ENCODE assay signal across 8 cellular contexts in the genomic region with DNA sequence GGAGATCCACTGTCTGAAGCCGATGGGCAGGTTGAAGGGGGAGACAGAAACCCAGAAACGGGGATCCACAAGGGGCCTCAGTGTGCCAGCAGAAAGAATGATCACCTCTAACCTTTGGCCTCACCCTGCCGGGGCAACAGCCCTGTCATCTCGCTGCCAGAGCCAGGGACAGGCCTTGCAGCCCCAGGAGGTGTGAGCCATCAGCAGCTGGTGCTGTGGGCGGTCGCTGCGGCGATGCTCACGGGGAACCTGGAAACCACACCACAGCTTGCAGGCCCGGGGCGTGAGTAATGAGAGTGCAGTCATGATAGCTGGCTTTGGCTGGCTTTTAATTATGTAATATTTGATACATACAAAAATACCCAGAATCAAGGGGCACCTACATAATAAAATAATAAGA. TPM values are rescaled to one million over a fixed set of nuclear protein-coding genes. Genes with fewer than 3 reads are reported as not detected.
DNase-seq lines count a peak whose midpoint lies in the region; ATAC-seq, FAIRE-seq and TF ChIP-seq lines count a peak whose summit lies in the region.

No MANE protein-coding gene starts in this region.

- peaks cover 14% of the 10 kb centered on the region for H3K9me3 Mint-ChIP-seq in activated CD8-positive, alpha-beta memory T cell treated with anti-CD3 and anti-CD28 coated beads, Interleukin-2, amount 10 ng/mL, durations not matched to agents 7 days and 5 days (ENCODE audit: low read depth)
- peaks cover 12% of the 10 kb centered on the region for H3K9me3 Mint-ChIP-seq in stimulated activated memory B cell treated with anti-CD40 and anti-IgM and Interleukin-4, amounts not matched to agents 10 μg/mL and 1 μg/mL and 100 μg/mL, for 72 hours
- H3K9me3 Mint-ChIP-seq in H9: peaks cover 30 to 38% of the 10 kb centered on the region in 2 experiments

- FAIRE-seq in HepG2 (lab: Jason Lieb, UNC) (no peak), islet of Langerhans (lab: Jason Lieb, UNC) (peak; percentile 74)

- H3K79me2 ChIP-seq in HepG2 (ENCODE audit: insufficient read depth, low read length): no peaks in the 10 kb centered on the region
- H3K79me2 ChIP-seq in H9 (ENCODE audit: insufficient read depth, low read length): no peaks in the 10 kb centered on the region

- peaks cover 14% of the 10 kb centered on the region for H3K4me1 Mint-ChIP-seq in activated CD8-positive, alpha-beta memory T cell treated with anti-CD3 and anti-CD28 coated beads, Interleukin-2, amount 10 ng/mL, durations not matched to agents 7 days and 5 days
- H3K4me1 Mint-ChIP-seq in stimulated activated memory B cell treated with anti-CD40 and anti-IgM and Interleukin-4, amounts not matched to agents 10 μg/mL and 1 μg/mL and 100 μg/mL, for 72 hours: peaks cover 5% of the 10 kb centered on the region
- H3K4me1 Mint-ChIP-seq in H9: peaks cover 0 to 3% of the 10 kb centered on the region in 2 experiments; a peak in 1 of 4 replicates

- H4K8ac ChIP-seq in H9 (replicated peaks; ENCODE audit: insufficient read length, low read depth, low read length): no peak overlapping the region

- DNase-seq in HepG2 (ENCODE audit: low spot score): no peak
- peak; percentile 82 for DNase-seq in LHCN-M2 (ENCODE audit: low read depth)
- peak; percentile 87 for DNase-seq in activated CD8-positive, alpha-beta memory T cell treated with anti-CD3 and anti-CD28 coated beads, Interleukin-2, amount 10 ng/mL, durations not matched to agents 7 days and 5 days
- no peak for DNase-seq in H9
- no peak for DNase-seq in gastrocnemius medialis

- H2AFZ ChIP-seq in HepG2 (ENCODE audit: low read length) (no peak overlapping the region), H9 (ENCODE audit: low read length) (no peak overlapping the region)

- H2BK12ac ChIP-seq in H9 (ENCODE audit: insufficient read length, low read depth, low read length): no peak overlapping the region

- no peak overlapping the region for H2BK120ac ChIP-seq in H9 (ENCODE audit: low read depth, low read length, poor library complexity, severe bottlenecking)

- 51% methylated on average over 11 of the region's 11 CpGs for WGBS in liver
- 67% methylated on average over 9 of the region's 11 CpGs for WGBS in HepG2 (ENCODE audit: low lambda C conversion rate)
- no CpG with 5 or more reads among the region's 11 CpGs for WGBS in H9 (ENCODE audit: extremely low coverage, insufficient read length, low lambda C conversion rate)

- H2BK5ac ChIP-seq in H9 (ENCODE audit: insufficient read length, low read length): no peak overlapping the region

- H3K9me3 ChIP-seq in liver (ENCODE audit: control insufficient read depth in 4 of 4, low read length in 3 of 4): no peaks in the 10 kb centered on the region
- H3K9me3 ChIP-seq in HepG2 (ENCODE audit: low read length): peaks cover 10% of the 10 kb centered on the region; the same call in 1 of the 2 replicates
- no peaks in the 10 kb centered on the region for H3K9me3 ChIP-seq in H9 (ENCODE audit: control insufficient read depth, low read depth, low read length)
- no peaks in the 10 kb centered on the region for H3K9me3 ChIP-seq in gastrocnemius medialis

- H3K23me2 ChIP-seq in H9 (ENCODE audit: insufficient read length, low read depth, low read length, poor library complexity, severe bottlenecking): no peaks in the 10 kb centered on the region

- H3T11ph ChIP-seq in H9 (ENCODE audit: low read length): no peak overlapping the region

- TF ChIP-seq RAD21 in liver (IDR thresholded peaks at IDR 0.05): no peak
- no peak for TF ChIP-seq RAD21 in HepG2 (CRISPR knock-in tag; IDR thresholded peaks at IDR 0.05)

- no peak overlapping the region for H3K9ac ChIP-seq in liver (ENCODE audit: low read depth in 1 of 2, low read length in 2 of 2)
- H3K9ac ChIP-seq in HepG2 (ENCODE audit: insufficient read depth, low read depth, low read length): no peak overlapping the region
- no peak overlapping the region for H3K9ac ChIP-seq in H9 (ENCODE audit: extremely low read depth, insufficient read length, low read length)

- intact Hi-C loops in HepG2 (cut with micrococcal nuclease; ENCODE audit: unreplicated experiment): no loop called here
- intact Hi-C loops in gastrocnemius medialis (cut with DNase I; ENCODE audit: low total_unique reads): loop anchor here (10.0 kb wide), 1 partner anchor 244 kb away; the partner anchor contains the start of gene RPS6KA5

- H3K27me3 ChIP-seq in liver (ENCODE audit: control insufficient read depth in 4 of 4, insufficient read depth in 4 of 4, low read length in 3 of 4): no peaks in the 10 kb centered on the region
- H3K27me3 ChIP-seq in HepG2 (ENCODE audit: control insufficient read depth in 1 of 2, insufficient read depth in 2 of 2, low read length in 2 of 2): no peaks in the 10 kb centered on the region; a peak in 1 of 5 replicates
- H3K27me3 ChIP-seq in H9 (ENCODE audit: insufficient read depth, low read length): no peaks in the 10 kb centered on the region
- H3K27me3 ChIP-seq in gastrocnemius medialis: no peaks in the 10 kb centered on the region

- peaks cover 8% of the 10 kb centered on the region for H3K27me3 Mint-ChIP-seq in activated CD8-positive, alpha-beta memory T cell treated with anti-CD3 and anti-CD28 coated beads, Interleukin-2, amount 10 ng/mL, durations not matched to agents 7 days and 5 days
- peaks cover 16% of the 10 kb centered on the region for H3K27me3 Mint-ChIP-seq in stimulated activated memory B cell treated with anti-CD40 and anti-IgM and Interleukin-4, amounts not matched to agents 10 μg/mL and 1 μg/mL and 100 μg/mL, for 72 hours
- peaks cover 41% of the 10 kb centered on the region for H3K27me3 Mint-ChIP-seq in H9 (ENCODE audit: low read depth)

- no peak overlapping the region for H3K14ac ChIP-seq in H9 (ENCODE audit: insufficient read depth, low read length)

- H3K4ac ChIP-seq in H9 (ENCODE audit: low read depth, low read length): no peak overlapping the region

- H3K23ac ChIP-seq in H9 (ENCODE audit: insufficient read length, low read depth, low read length): no peak overlapping the region

- in situ Hi-C loops in HepG2 (cut with HindIII; ENCODE audit: extremely low pct_ligation_motif_present, low pct_unique_long_range_greater_than_20kb): no loop called here
- in situ Hi-C loops in gastrocnemius medialis (cut with MboI; ENCODE audit: low sequenced_read_pairs in 4 of 4): loop anchor here in 1 of 4 donors (25.0 kb wide), 1 partner anchor 834 kb away; no protein-coding TSS in a partner anchor

- CTCF ChIA-PET in HepG2 (lab: Yijun Ruan, JAX; ENCODE audit: low intra/inter-chr PET ratio, low total read pairs): no interaction called here
- CTCF ChIA-PET in activated CD8-positive, alpha-beta memory T cell treated with anti-CD3 and anti-CD28 coated beads, Interleukin-2, amount 10 ng/mL, durations not matched to agents 7 days and 5 days (lab: Charles Lee): interaction anchor here (1.5 kb wide), 1 partner anchor 63 kb away, joined by 3 read pairs; no protein-coding TSS in a partner anchor

- H3K27ac ChIP-seq in liver (ENCODE audit: low read depth in 1 of 2, low read length in 2 of 2) (no peak overlapping the region), HepG2 (ENCODE audit: extremely low read length, insufficient read depth, low read length) (no peak overlapping the region), H9 (ENCODE audit: insufficient read length, low read depth, low read length) (no peak overlapping the region), gastrocnemius medialis (no peak overlapping the region)

- H2AK5ac ChIP-seq in H9 (ENCODE audit: insufficient read length, low read length): no peak overlapping the region

- H4K20me1 ChIP-seq in HepG2 (ENCODE audit: insufficient read depth, low read length) (no peaks in the 10 kb centered on the region), H9 (ENCODE audit: control insufficient read depth, insufficient read depth, insufficient read length) (no peaks in the 10 kb centered on the region)

- peaks cover 12% of the 10 kb centered on the region for H3K36me3 Mint-ChIP-seq in activated CD8-positive, alpha-beta memory T cell treated with anti-CD3 and anti-CD28 coated beads, Interleukin-2, amount 10 ng/mL, durations not matched to agents 7 days and 5 days
- H3K36me3 Mint-ChIP-seq in stimulated activated memory B cell treated with anti-CD40 and anti-IgM and Interleukin-4, amounts not matched to agents 10 μg/mL and 1 μg/mL and 100 μg/mL, for 72 hours: peaks cover 5% of the 10 kb centered on the region
- peaks cover 7 to 15% (median 9%) of the 10 kb centered on the region in 3 experiments for H3K36me3 Mint-ChIP-seq in H9 (ENCODE audit: insufficient read depth in 1 of 3, low read depth in 3 of 3)

- H3K18ac ChIP-seq in H9 (ENCODE audit: insufficient read length, low read depth, low read length): no peak overlapping the region

- no peak overlapping the region for H3K27ac Mint-ChIP-seq in activated CD8-positive, alpha-beta memory T cell treated with anti-CD3 and anti-CD28 coated beads, Interleukin-2, amount 10 ng/mL, durations not matched to agents 7 days and 5 days
- peak overlapping the region; percentile 1 for H3K27ac Mint-ChIP-seq in stimulated activated memory B cell treated with anti-CD40 and anti-IgM and Interleukin-4, amounts not matched to agents 10 μg/mL and 1 μg/mL and 100 μg/mL, for 72 hours
- no peak overlapping the region for H3K27ac Mint-ChIP-seq in H9

- no peak overlapping the region for H3K4me2 ChIP-seq in HepG2 (ENCODE audit: low read depth, low read length)
- H3K4me2 ChIP-seq in H9 (ENCODE audit: insufficient read depth, insufficient read length, low read length): no peak overlapping the region

- H3K56ac ChIP-seq in H9 (ENCODE audit: insufficient read length, low read depth, low read length): no peak overlapping the region

- H2BK20ac ChIP-seq in H9 (ENCODE audit: low read depth, low read length, poor library complexity, severe bottlenecking): no peak overlapping the region

- H4K5ac ChIP-seq in H9 (ENCODE audit: insufficient read length, low read depth, low read length): no peak overlapping the region

- H3K4me3 Mint-ChIP-seq in activated CD8-positive, alpha-beta memory T cell treated with anti-CD3 and anti-CD28 coated beads, Interleukin-2, amount 10 ng/mL, durations not matched to agents 7 days and 5 days: no peak overlapping the region
- H3K4me3 Mint-ChIP-seq in stimulated activated memory B cell treated with anti-CD40 and anti-IgM and Interleukin-4, amounts not matched to agents 10 μg/mL and 1 μg/mL and 100 μg/mL, for 72 hours: no peak overlapping the region
- no peak overlapping the region for H3K4me3 Mint-ChIP-seq in H9

- H3K79me1 ChIP-seq in H9 (ENCODE audit: insufficient read depth, low read depth, low read length, poor library complexity, severe bottlenecking): no peaks in the 10 kb centered on the region

- H2BK15ac ChIP-seq in H9 (ENCODE audit: low read depth, low read length): no peak overlapping the region

- H4K91ac ChIP-seq in H9 (ENCODE audit: insufficient read length, low read depth, low read length): no peak overlapping the region

- no peak for ATAC-seq in HepG2
- peak; percentile 86 for ATAC-seq in activated CD8-positive, alpha-beta memory T cell treated with anti-CD3 and anti-CD28 coated beads, Interleukin-2, amount 10 ng/mL, durations not matched to agents 7 days and 5 days
- peak; percentile 77 for ATAC-seq in stimulated activated memory B cell treated with anti-CD40 and anti-IgM and Interleukin-4, amounts not matched to agents 10 μg/mL and 1 μg/mL and 100 μg/mL, for 72 hours
- no peak for ATAC-seq in gastrocnemius medialis

- TF ChIP-seq EP300 in HepG2 (IDR thresholded peaks at IDR 0.05; ENCODE audit: low read depth in 2 of 2, low read length in 2 of 2) (no peak), HepG2 (CRISPR knock-in tag; IDR thresholded peaks at IDR 0.05; ENCODE audit: borderline replicate concordance) (no peak)

- H3K36me3 ChIP-seq in liver (ENCODE audit: control insufficient read depth in 4 of 4, insufficient read depth in 3 of 4, low read depth in 1 of 4, low read length in 3 of 4) (no peaks in the 10 kb centered on the region), HepG2 (replicated peaks in 1 of 2; ENCODE audit: control insufficient read depth in 1 of 2, insufficient read depth in 2 of 2, low read length in 2 of 2) (no peaks in the 10 kb centered on the region), gastrocnemius medialis (no peaks in the 10 kb centered on the region)

- POLR2A ChIA-PET in HepG2 (lab: Yijun Ruan, JAX): no interaction called here

- TF ChIP-seq CTCF in liver (IDR thresholded peaks at IDR 0.05; ENCODE audit: low read depth, low read length, missing input control) (no peak), HepG2 (CRISPR knock-in tag; IDR thresholded peaks at IDR 0.05) (no peak), H9 (conservative IDR thresholded peaks at IDR 0.05) (no peak), gastrocnemius medialis (IDR thresholded peaks at IDR 0.05 in 4 of 5, conservative IDR thresholded peaks at IDR 0.05 in 1 of 5) (no peak)

- H3K4me3 ChIP-seq in liver (ENCODE audit: low read depth in 1 of 3, low read length in 3 of 3) (no peak overlapping the region), HepG2 (replicated peaks in 1 of 3; ENCODE audit: insufficient read depth in 1 of 3, low read depth in 2 of 3, low read length in 3 of 3) (no peak overlapping the region), gastrocnemius medialis (no peak overlapping the region)

- no TSS peak for BruUV-seq in HepG2 (replicated peaks; lab: Mats Ljungman, UMichigan)

- H3K4me1 ChIP-seq in liver (ENCODE audit: control insufficient read depth in 4 of 4, insufficient read depth in 4 of 4, low read length in 3 of 4) (peaks cover 5 to 42% (median 31%) of the 10 kb centered on the region in 4 donors), HepG2 (ENCODE audit: insufficient read depth, low read length) (peaks cover 11% of the 10 kb centered on the region), H9 (ENCODE audit: insufficient read depth, low read length) (no peaks in the 10 kb centered on the region), gastrocnemius medialis (peaks cover 0 to 4% of the 10 kb centered on the region in 2 donors)

- TF ChIP-seq POLR2A in HepG2 (IDR thresholded peaks at IDR 0.05; ENCODE audit: insufficient read depth in 1 of 2, low read depth in 2 of 2, low read length in 2 of 2): no peak
- no peak for TF ChIP-seq POLR2A in gastrocnemius medialis (IDR thresholded peaks at IDR 0.05)

RNA-seq across cellular contexts. Expression of gene TTC7B, which starts 4.7 kb away (rescaled TPM):
- total RNA-seq in liver: 10 to 100 TPM in 1 of 2 donors, 1 to 10 TPM in 1; 9.1 to 31.0 TPM
- 10 to 100 TPM in 1 of 2 donors, 1 to 10 TPM in 1; 9.5 to 15.4 TPM for polyA plus RNA-seq in liver
- total RNA-seq in HepG2 (2016; rRNA removed; fragmentation: Illumina TruSeq; extraction: Trizol): 1.3 and 2.4 TPM in 2 replicates
- 2.6 and 3.2 TPM in 2 replicates for total RNA-seq in HepG2 (2016; cell fraction: cytosol; rRNA removed; fragmentation: Illumina TruSeq; extraction: Trizol; ENCODE audit: low read depth)
- 2.0 TPM in 2 replicates for total RNA-seq in HepG2 (2016; cell fraction: insoluble cytoplasmic fraction; rRNA removed; fragmentation: Illumina TruSeq; extraction: Trizol)
- 7.9 and 8.4 TPM in 2 replicates for total RNA-seq in HepG2 (2016; cell fraction: membrane; rRNA removed; fragmentation: Illumina TruSeq; extraction: Trizol)
- total RNA-seq in HepG2 (2016; cell fraction: nucleus; rRNA removed; fragmentation: Illumina TruSeq; extraction: Trizol): 1.1 and 2.2 TPM in 2 replicates
- polyA plus RNA-seq in HepG2 (2011; rRNA removed): 3.2 and 4.5 TPM in 2 replicates
- polyA plus RNA-seq in HepG2 (2011; cell fraction: cytosol; rRNA removed): 2.5 and 3.9 TPM in 2 replicates
- polyA plus RNA-seq in HepG2 (2011; cell fraction: nucleus; rRNA removed): 2.6 and 2.8 TPM in 2 replicates
- 3.0 and 5.4 TPM in 2 replicates for polyA plus RNA-seq in HepG2 (2012)
- polyA plus RNA-seq in HepG2 (2016; cell fraction: cytosol; fragmentation: Illumina TruSeq; extraction: Trizol; ENCODE audit: low read depth): 4.6 and 7.5 TPM in 2 replicates
- 3.9 and 4.3 TPM in 2 replicates for polyA plus RNA-seq in HepG2 (2016; cell fraction: insoluble cytoplasmic fraction; fragmentation: Illumina TruSeq; extraction: Trizol; ENCODE audit: low read depth)
- 8.4 and 12.0 TPM in 2 replicates for polyA plus RNA-seq in HepG2 (2016; cell fraction: membrane; fragmentation: Illumina TruSeq; extraction: Trizol; ENCODE audit: low read depth)
- 3.6 and 5.4 TPM in 2 replicates for polyA plus RNA-seq in HepG2 (2016; cell fraction: nucleus; fragmentation: Illumina TruSeq; extraction: Trizol; ENCODE audit: insufficient read depth, low read depth)
- polyA minus RNA-seq in HepG2 (2011; rRNA and poly(A)+ RNA removed; ENCODE audit: low replicate concordance): 6.2 and 22.2 TPM in 2 replicates
- 4.2 and 9.8 TPM in 2 replicates for polyA minus RNA-seq in HepG2 (2011; cell fraction: cytosol; rRNA and poly(A)+ RNA removed)
- 1.8 and 3.2 TPM in 2 replicates for polyA minus RNA-seq in HepG2 (2011; cell fraction: nucleus; rRNA and poly(A)+ RNA removed)
- total RNA-seq in LHCN-M2 (2014; rRNA removed): 30.8 and 36.4 TPM in 2 replicates
- polyA plus RNA-seq in LHCN-M2 (2012): 22.4 TPM
- 1 to 10 TPM; 4.9 to 8.3 TPM for total RNA-seq in activated CD8-positive, alpha-beta memory T cell treated with anti-CD3 and anti-CD28 coated beads, Interleukin-2, amount 10 ng/mL, durations not matched to agents 7 days and 5 days
- total RNA-seq in H9 (2021): 30.3 and 33.7 TPM in 2 replicates
- total RNA-seq in gastrocnemius medialis: 10 to 100 TPM; 35.0 to 78.7 (median 36.8) TPM

Comparison
In these comparisons a context has a peak if more than half of its experiments do, and no peak if none do; other contexts are left out.
1. ATAC-seq: peak in activated CD8-positive, alpha-beta memory T cell treated with anti-CD3 and anti-CD28 coated beads, Interleukin-2, amount 10 ng/mL, durations not matched to agents 7 days and 5 days (single experiment) and stimulated activated memory B cell treated with anti-CD40 and anti-IgM and Interleukin-4, amounts not matched to agents 10 μg/mL and 1 μg/mL and 100 μg/mL, for 72 hours (single experiment); none in HepG2 (single experiment) and gastrocnemius medialis (0 of 2).
2. DNase-seq: peak in LHCN-M2 (single experiment) and activated CD8-positive, alpha-beta memory T cell treated with anti-CD3 and anti-CD28 coated beads, Interleukin-2, amount 10 ng/mL, durations not matched to agents 7 days and 5 days (single experiment); none in HepG2 (single experiment), H9 (single experiment) and gastrocnemius medialis (0 of 2).